1 cellular context compared by ENCODE assay signal in genomic region chr2:96954490-96954846, GRCh38.
TF ChIP-seq lines count a peak whose summit lies in the region.

No MANE protein-coding gene starts in this region.

TF ChIP-seq in IMR-90, 13 proteins besides CTCF, POLR2A, EP300 and RAD21:
- TF ChIP-seq MXI1 (IDR thresholded peaks at IDR 0.05; ENCODE audit: borderline replicate concordance, low read depth, low read length) (no peak), NFE2L2 (IDR thresholded peaks at IDR 0.05; ENCODE audit: low read depth, low read length) (no peak), BHLHE40 (IDR thresholded peaks at IDR 0.05; ENCODE audit: low read depth, low read length) (no peak), USF2 (IDR thresholded peaks at IDR 0.05; ENCODE audit: low read depth, low read length) (no peak), RCOR1 (IDR thresholded peaks at IDR 0.05; ENCODE audit: insufficient replicate concordance, low read length) (no peak), FOS (IDR thresholded peaks at IDR 0.05; ENCODE audit: low read depth, low read length) (no peak), MAFK (IDR thresholded peaks at IDR 0.05; ENCODE audit: low read depth, low read length) (no peak), RFX5 (IDR thresholded peaks at IDR 0.05; ENCODE audit: low read depth, low read length) (no peak)
